In genomic region chr19:18384775-18385174, GRCh38 we compare ENCODE assay signal across 1 cellular context.
TF ChIP-seq lines count a peak whose summit lies in the region.

No MANE protein-coding gene starts in this region.

TF ChIP-seq in H1, 55 proteins besides CTCF, POLR2A, EP300 and RAD21:
- no peak for TF ChIP-seq JUND (IDR thresholded peaks at IDR 0.05; ENCODE audit: low read length)
- TF ChIP-seq BACH1 (IDR thresholded peaks at IDR 0.05; ENCODE audit: low read length), result no peak
- TF ChIP-seq MAFK (IDR thresholded peaks at IDR 0.05; ENCODE audit: low read depth, low read length), result no peak
- TF ChIP-seq SP1 (IDR thresholded peaks at IDR 0.05; ENCODE audit: low read depth, low read length), result no peak
- no peak for TF ChIP-seq TCF12 (IDR thresholded peaks at IDR 0.05; ENCODE audit: low read depth, low read length)
- no peak for TF ChIP-seq TAF7 (optimal IDR thresholded peaks at IDR 0.05; ENCODE audit: borderline replicate concordance, low read depth, low read length)
- no peak for TF ChIP-seq SP4 (IDR thresholded peaks at IDR 0.05; ENCODE audit: low read length)
- no peak for TF ChIP-seq ASH2L (IDR thresholded peaks at IDR 0.05; ENCODE audit: low read length)
- no peak for TF ChIP-seq ZNF274 (IDR thresholded peaks at IDR 0.05; ENCODE audit: borderline replicate concordance, extremely low read depth, low read length)
- TF ChIP-seq, protein P1, sequence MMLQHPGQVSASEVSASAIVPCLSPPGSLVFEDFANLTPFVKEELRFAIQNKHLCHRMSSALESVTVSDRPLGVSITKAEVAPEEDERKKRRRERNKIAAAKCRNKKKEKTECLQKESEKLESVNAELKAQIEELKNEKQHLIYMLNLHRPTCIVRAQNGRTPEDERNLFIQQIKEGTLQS (IDR thresholded peaks at IDR 0.05; ENCODE audit: insufficient read depth, low read depth, low read length), result no peak
- no peak for TF ChIP-seq RNF2 (IDR thresholded peaks at IDR 0.05; ENCODE audit: borderline replicate concordance, low read depth, low read length, missing control alignments, poor library complexity, severe bottlenecking)
